Comparison of ENCODE assay signal across 22 cellular contexts in the genomic region with DNA sequence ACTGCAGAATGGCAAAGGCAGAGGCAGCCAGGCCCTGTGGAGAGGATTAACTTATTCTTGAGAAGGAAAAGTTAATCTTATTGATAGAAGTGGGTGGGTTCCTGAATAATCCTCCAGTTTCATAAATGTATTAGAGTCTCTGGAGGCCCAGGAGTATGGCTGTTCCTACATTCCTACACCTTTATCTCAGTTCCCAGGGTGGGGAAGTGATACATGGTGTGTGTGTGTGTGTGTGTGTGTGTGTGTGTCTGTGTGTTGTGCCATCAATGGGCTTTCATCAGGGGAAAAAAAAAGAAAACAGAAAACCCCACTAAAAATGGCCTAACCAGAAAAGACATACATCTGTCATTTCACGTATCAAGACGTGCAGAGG. TPM values are rescaled to one million over a fixed set of nuclear protein-coding genes. Genes with fewer than 3 reads are reported as not detected.
A peak's percentile ranks its signal among the peaks of the same experiment; 100 is the strongest.
DNase-seq lines count a peak whose midpoint lies in the region; ATAC-seq and TF ChIP-seq lines count a peak whose summit lies in the region.
"Had no signal": no experiment of that assay in that cellular context is flagged by ENCODE, and none has a peak within 500 bp of the region (broad histone marks: within the 10 kb centered on the region; RNA-seq: fewer than 3 reads in every experiment).

No MANE protein-coding gene starts in this region.

- peaks cover 7% of the 10 kb centered on the region for H3K4me1 Mint-ChIP-seq in activated CD4-positive, alpha-beta T cell treated with anti-CD3 and anti-CD28 coated beads for 36 hours
- H3K4me1 Mint-ChIP-seq in activated CD4-positive, alpha-beta T cell treated with anti-CD3 and anti-CD28 coated beads, Interleukin-2, amount 10 ng/mL, durations not matched to agents 7 days and 5 days: peaks cover 2% of the 10 kb centered on the region
- H3K4me1 Mint-ChIP-seq: immature natural killer cell; stimulated activated naive CD8-positive, alpha-beta T cell treated with anti-CD3 and anti-CD28 coated beads, Interleukin-15, amount 100 ng/mL, for 72 hours had no signal

- peaks cover 4% of the 10 kb centered on the region for H3K9me3 Mint-ChIP-seq in activated CD4-positive, alpha-beta T cell treated with anti-CD3 and anti-CD28 coated beads for 36 hours (ENCODE audit: low read depth)
- H3K9me3 Mint-ChIP-seq in activated CD4-positive, alpha-beta T cell treated with anti-CD3 and anti-CD28 coated beads, Interleukin-2, amount 10 ng/mL, durations not matched to agents 7 days and 5 days: peaks cover 7% of the 10 kb centered on the region
- H3K9me3 Mint-ChIP-seq: immature natural killer cell had no signal

- H3K4me1 ChIP-seq in skeletal muscle tissue (ENCODE audit: control insufficient read depth in 3 of 3, insufficient read depth in 3 of 3, low read length in 3 of 3): peaks cover 0 to 20% (median 19%) of the 10 kb centered on the region in 3 donors
- no peaks in the 10 kb centered on the region for H3K4me1 ChIP-seq in esophagus squamous epithelium
- H3K4me1 ChIP-seq: HAP-1 had no signal

- TF ChIP-seq CTCF in choroid plexus epithelial cell (conservative IDR thresholded peaks at IDR 0.05; ENCODE audit: low read depth, low read length) (no peak), esophagus squamous epithelium (IDR thresholded peaks at IDR 0.05) (no peak)

- POLR2A ChIA-PET in activated CD4-positive, alpha-beta T cell treated with anti-CD3 and anti-CD28 coated beads for 36 hours (lab: Charles Lee): interaction anchor here (1.1 kb wide), 1 partner anchor 338 kb away, joined by 4 read pairs; no protein-coding TSS in a partner anchor
- POLR2A ChIA-PET in activated CD4-positive, alpha-beta T cell treated with anti-CD3 and anti-CD28 coated beads, Interleukin-2, amount 10 ng/mL, durations not matched to agents 7 days and 5 days (lab: Charles Lee): no interaction called here

- DNase-seq in activated CD4-positive, alpha-beta T cell treated with anti-CD3 and anti-CD28 coated beads for 36 hours: no peak
- DNase-seq in activated CD4-positive, alpha-beta T cell treated with anti-CD3 and anti-CD28 coated beads, Interleukin-2, amount 10 ng/mL, durations not matched to agents 7 days and 5 days: no peak
- peak; percentile 12 for DNase-seq in choroid plexus epithelial cell (ENCODE audit: low read depth)
- no peak for DNase-seq in esophagus squamous epithelium (lab: John Stamatoyannopoulos, UW)
- no peak for DNase-seq in NCI-H510A treated with DMSO at 0.1 percent for 48 hours (lab: John Stamatoyannopoulos, UW)
- DNase-seq: 8988T; activated CD4-positive, alpha-beta T cell treated with anti-CD3 and anti-CD28 coated beads for 4 hours; activated gamma-delta T cell treated with Interleukin-2 at 50 U/mL for 16 hours; heart right ventricle; immature natural killer cell; NCI-H1694 treated with DMSO at 0.1 percent for 48 hours; NCI-H2227 treated with DMSO at 0.1 percent for 48 hours; NK-92 treated with Interleukin-12 subunit alpha and Interleukin-12 subunit beta, amount 100 ng/mL, for 24 hours; occipital lobe had no signal

- WGBS in esophagus squamous epithelium, 2 donors: 87 to 94% methylated on average over 2 of the region's 2 CpGs

- H3K4me3 ChIP-seq in choroid plexus epithelial cell (ENCODE audit: low read depth, low read length) (no peak overlapping the region), skeletal muscle tissue (ENCODE audit: low read length in 3 of 3) (peak overlapping the region; percentile 10 to 57 (median 23)), esophagus squamous epithelium (no peak overlapping the region)
- H3K4me3 ChIP-seq: BLaER1 treated with 17β-estradiol and CSF1 and Interleukin-3, amounts not matched to agents 10 nM and 100 nM; HAP-1; heart right ventricle had no signal

- H3K36me3 ChIP-seq in skeletal muscle tissue (ENCODE audit: control insufficient read depth in 3 of 3, insufficient read depth in 3 of 3, low read length in 3 of 3): no peaks in the 10 kb centered on the region
- no peaks in the 10 kb centered on the region for H3K36me3 ChIP-seq in esophagus squamous epithelium
- H3K36me3 ChIP-seq: HAP-1, heart right ventricle had no signal

- intact Hi-C loops in activated CD4-positive, alpha-beta T cell treated with anti-CD3 and anti-CD28 coated beads for 36 hours (cut with DNase I, micrococcal nuclease): no loop called here
- intact Hi-C loops in esophagus squamous epithelium (cut with DNase I): no loop called here

- no peak for ATAC-seq in activated CD4-positive, alpha-beta T cell treated with anti-CD3 and anti-CD28 coated beads for 36 hours
- ATAC-seq in HG02973 (IDR thresholded peaks at IDR 0.05; ENCODE audit: unreplicated experiment) (peak; percentile 10), GM18873 (IDR thresholded peaks at IDR 0.05; ENCODE audit: low FRiP score, unreplicated experiment) (no peak)

- no peaks in the 10 kb centered on the region for H3K9me3 ChIP-seq in skeletal muscle tissue (ENCODE audit: control insufficient read depth in 3 of 3, low read length in 3 of 3)
- H3K9me3 ChIP-seq in esophagus squamous epithelium: no peaks in the 10 kb centered on the region
- H3K9me3 ChIP-seq: HAP-1 had no signal

- H3K36me3 Mint-ChIP-seq in activated CD4-positive, alpha-beta T cell treated with anti-CD3 and anti-CD28 coated beads for 36 hours (ENCODE audit: low read depth): peaks cover 5% of the 10 kb centered on the region
- H3K36me3 Mint-ChIP-seq in activated CD4-positive, alpha-beta T cell treated with anti-CD3 and anti-CD28 coated beads, Interleukin-2, amount 10 ng/mL, durations not matched to agents 7 days and 5 days (ENCODE audit: low read depth): peaks cover 11% of the 10 kb centered on the region

- H3K27ac ChIP-seq in skeletal muscle tissue (ENCODE audit: low read depth, low read length): peak overlapping the region; percentile 85
- no peak overlapping the region for H3K27ac ChIP-seq in esophagus squamous epithelium

- H3K4me3 Mint-ChIP-seq in activated CD4-positive, alpha-beta T cell treated with anti-CD3 and anti-CD28 coated beads for 36 hours: no peak overlapping the region
- no peak overlapping the region for H3K4me3 Mint-ChIP-seq in activated CD4-positive, alpha-beta T cell treated with anti-CD3 and anti-CD28 coated beads, Interleukin-2, amount 10 ng/mL, durations not matched to agents 7 days and 5 days
- H3K4me3 Mint-ChIP-seq: immature natural killer cell; stimulated activated naive CD8-positive, alpha-beta T cell treated with anti-CD3 and anti-CD28 coated beads, Interleukin-15, amount 100 ng/mL, for 72 hours; type B pancreatic cell had no signal

- no peaks in the 10 kb centered on the region for H3K27me3 ChIP-seq in skeletal muscle tissue (ENCODE audit: control insufficient read depth in 3 of 3, insufficient read depth in 3 of 3, low read length in 3 of 3)
- no peaks in the 10 kb centered on the region for H3K27me3 ChIP-seq in esophagus squamous epithelium
- H3K27me3 ChIP-seq: BLaER1 treated with 17β-estradiol and CSF1 and Interleukin-3, amounts not matched to agents 10 nM and 100 nM; heart right ventricle had no signal

- H3K27ac Mint-ChIP-seq in activated CD4-positive, alpha-beta T cell treated with anti-CD3 and anti-CD28 coated beads for 36 hours: peak overlapping the region; percentile 69
- H3K27ac Mint-ChIP-seq in activated CD4-positive, alpha-beta T cell treated with anti-CD3 and anti-CD28 coated beads, Interleukin-2, amount 10 ng/mL, durations not matched to agents 7 days and 5 days: no peak overlapping the region
- H3K27ac Mint-ChIP-seq: IgD-negative memory B cell, immature natural killer cell, type B pancreatic cell had no signal

- CTCF ChIA-PET in activated CD4-positive, alpha-beta T cell treated with anti-CD3 and anti-CD28 coated beads for 36 hours (lab: Charles Lee): interaction anchor here (0.6 kb wide), 1 partner anchor 310 kb away, joined by 3 read pairs; no protein-coding TSS in a partner anchor
- CTCF ChIA-PET in activated CD4-positive, alpha-beta T cell treated with anti-CD3 and anti-CD28 coated beads, Interleukin-2, amount 10 ng/mL, durations not matched to agents 7 days and 5 days (lab: Charles Lee): interaction anchor here (1.2 to 1.4 kb wide), 2 partner anchors 23 to 33 kb away, joined by 3 to 5 read pairs; no protein-coding TSS in a partner anchor

- no peaks in the 10 kb centered on the region for H3K27me3 Mint-ChIP-seq in activated CD4-positive, alpha-beta T cell treated with anti-CD3 and anti-CD28 coated beads for 36 hours
- no peaks in the 10 kb centered on the region for H3K27me3 Mint-ChIP-seq in activated CD4-positive, alpha-beta T cell treated with anti-CD3 and anti-CD28 coated beads, Interleukin-2, amount 10 ng/mL, durations not matched to agents 7 days and 5 days
- H3K27me3 Mint-ChIP-seq: IgD-negative memory B cell; stimulated activated naive CD8-positive, alpha-beta T cell treated with anti-CD3 and anti-CD28 coated beads, Interleukin-15, amount 100 ng/mL, for 72 hours; type B pancreatic cell had no signal

- peak overlapping the region in 2 of 3 donors; percentile 66 to 67 for H3K9ac ChIP-seq in skeletal muscle tissue (ENCODE audit: low read depth in 1 of 3, low read length in 3 of 3)

- no peak for TF ChIP-seq POLR2A in esophagus squamous epithelium (IDR thresholded peaks at IDR 0.05)

RNA-seq across cellular contexts. Expression of gene GSDME, which starts 22.0 kb away (rescaled TPM):
- 1 to 10 TPM; 6.2 to 8.5 TPM for total RNA-seq in activated CD4-positive, alpha-beta T cell treated with anti-CD3 and anti-CD28 coated beads for 36 hours
- total RNA-seq in activated CD4-positive, alpha-beta T cell treated with anti-CD3 and anti-CD28 coated beads, Interleukin-2, amount 10 ng/mL, durations not matched to agents 7 days and 5 days: 1 to 10 TPM; 1.8 to 2.1 TPM
- 11.0 TPM for total RNA-seq in skeletal muscle tissue
- 10 to 100 TPM in 2 of 4 donors, 1 to 10 TPM in 1, under 1 TPM in 1; 0.87 to 16.3 (median 10.4) TPM for total RNA-seq in esophagus squamous epithelium

Comparison
In these comparisons a context has a peak if more than half of its experiments do, and no peak if none do; other contexts are left out.
1. H3K4me3 ChIP-seq: peak in skeletal muscle tissue (3 of 3); none in choroid plexus epithelial cell (single experiment) and esophagus squamous epithelium (0 of 4).